8 cellular contexts compared by ENCODE assay signal in the genomic region with DNA sequence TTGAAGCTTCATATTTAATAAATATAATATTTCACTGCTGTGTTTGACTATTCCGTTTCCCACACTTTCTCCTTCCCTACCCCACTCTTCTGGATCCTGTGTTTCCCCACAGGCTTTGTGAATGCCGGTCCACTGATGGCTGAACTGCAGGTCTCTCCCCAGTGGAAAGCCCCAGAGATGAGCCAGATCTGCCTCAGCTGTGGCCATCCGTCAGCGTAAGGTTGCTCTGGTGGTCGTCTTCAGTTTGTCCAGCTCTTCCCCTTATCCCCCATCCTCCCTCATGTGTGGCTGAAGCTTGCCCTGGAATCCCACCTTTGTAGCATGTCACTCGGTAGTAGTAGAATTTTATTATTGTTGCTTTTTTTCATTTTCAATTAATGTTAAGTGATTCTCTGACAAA. TPM values are rescaled to one million over a fixed set of nuclear protein-coding genes. Genes with fewer than 3 reads are reported as not detected.
DNase-seq lines count a peak whose midpoint lies in the region; ATAC-seq and TF ChIP-seq lines count a peak whose summit lies in the region.

No MANE protein-coding gene starts in this region.

- peak overlapping the region; percentile 95 to 99 (median 98) for H3K27ac Mint-ChIP-seq in IgD-negative memory B cell

- H3K9me3 ChIP-seq in osteoblast (ENCODE audit: low read depth, low read length): no peaks in the 10 kb centered on the region

- ATAC-seq in GM18907 (IDR thresholded peaks at IDR 0.05; ENCODE audit: unreplicated experiment) (no peak), GM21717 (IDR thresholded peaks at IDR 0.05; ENCODE audit: unreplicated experiment) (no peak)

- H4K20me1 ChIP-seq in osteoblast (ENCODE audit: insufficient read depth, low read length): peaks cover 10% of the 10 kb centered on the region

- H2AFZ ChIP-seq in osteoblast (ENCODE audit: low read length): no peak overlapping the region

- no peak overlapping the region for H3K4me3 ChIP-seq in osteoblast (ENCODE audit: insufficient read depth, low read length)

- peaks cover 83% of the 10 kb centered on the region for H3K79me2 ChIP-seq in osteoblast (ENCODE audit: insufficient read depth, low read length)

- peaks cover 59% of the 10 kb centered on the region for H3K4me1 ChIP-seq in osteoblast (ENCODE audit: insufficient read depth, low read length)

- no peak for TF ChIP-seq CTCF in C4-2B (conservative IDR thresholded peaks at IDR 0.05)
- no peak for TF ChIP-seq CTCF in osteoblast (IDR thresholded peaks at IDR 0.05; ENCODE audit: extremely low read depth, low read depth, low read length)

- H3K27me3 Mint-ChIP-seq in IgD-negative memory B cell: peaks cover 2% of the 10 kb centered on the region

- H3K36me3 Mint-ChIP-seq in IgD-negative memory B cell: peaks cover 10% of the 10 kb centered on the region

- peaks cover 4% of the 10 kb centered on the region for H3K36me3 ChIP-seq in osteoblast (ENCODE audit: insufficient read depth, low read length)

- peaks cover 42 to 64% (median 55%) of the 10 kb centered on the region in 3 donors for H3K4me1 Mint-ChIP-seq in IgD-negative memory B cell

- H3K27ac ChIP-seq in C4-2B: peak overlapping the region; percentile 94
- H3K27ac ChIP-seq in cingulate gyrus (ENCODE audit: low read depth, low read length): peak overlapping the region; percentile 76
- H3K27ac ChIP-seq in osteoblast (ENCODE audit: low read depth, low read length): peak overlapping the region; percentile 86

- H3K9me3 Mint-ChIP-seq in IgD-negative memory B cell: no peaks in the 10 kb centered on the region

- H3K4me2 ChIP-seq in osteoblast (ENCODE audit: insufficient read depth, low read length): no peak overlapping the region

- peak overlapping the region; percentile 82 to 100 (median 90) for H3K4me3 Mint-ChIP-seq in IgD-negative memory B cell

- no peak for DNase-seq in osteoblast (ENCODE audit: insufficient read length, low spot score, missing footprints)
- DNase-seq in DMS114 treated with DMSO at 0.1 percent for 48 hours (lab: John Stamatoyannopoulos, UW; ENCODE audit: unreplicated experiment): no peak
- no peak for DNase-seq in DMS79 treated with DMSO at 0.1 percent for 48 hours (lab: John Stamatoyannopoulos, UW)

- H3K27me3 ChIP-seq in osteoblast (ENCODE audit: insufficient read depth, low read length): no peaks in the 10 kb centered on the region

RNA-seq across cellular contexts. Expression of a gene that starts 11.4 kb away (rescaled TPM):
- 624 TPM for polyA plus RNA-seq in IgD-negative memory B cell
- 14.1 and 20.3 TPM in 2 replicates for total RNA-seq in osteoblast
